ENCODE assay signal across 17 cellular contexts in the genomic region with DNA sequence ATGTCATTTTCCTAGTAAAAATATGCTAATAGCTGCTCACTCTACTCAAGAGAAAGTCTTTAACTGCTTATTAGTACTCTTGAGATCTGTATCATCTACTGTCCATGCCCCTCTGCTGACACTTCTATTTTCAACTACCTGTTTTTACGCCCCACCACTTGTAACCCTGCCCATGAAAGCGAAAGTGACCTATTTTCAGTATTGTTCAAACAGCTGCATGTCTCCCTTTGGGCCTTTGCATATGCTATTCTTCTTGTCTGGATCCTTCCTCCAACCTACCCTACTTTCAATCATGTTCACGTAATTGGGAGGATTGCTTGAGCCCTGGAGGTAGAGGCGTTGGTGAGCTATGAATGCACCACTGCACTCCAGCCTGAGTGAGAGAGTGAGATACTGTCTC.
DNase-seq lines count a peak whose midpoint lies in the region; ATAC-seq and TF ChIP-seq lines count a peak whose summit lies in the region.
"Had no signal": no experiment of that assay in that cellular context is flagged by ENCODE, and none has a peak within 500 bp of the region (broad histone marks: within the 10 kb centered on the region; RNA-seq: fewer than 3 reads in every experiment).

No MANE protein-coding gene starts in this region.

- DNase-seq in nucleus accumbens (lab: John Stamatoyannopoulos, UW) (no peak), head of caudate nucleus (no peak), OCI-M2 (lab: John Stamatoyannopoulos, UW; ENCODE audit: unreplicated experiment) (no peak)
- DNase-seq: activated CD4-positive, alpha-beta T cell treated with anti-CD3 and anti-CD28 coated beads for 1 hour; effector CD4-positive, alpha-beta T cell; left ventricle myocardium superior; MG63; NCI-H2029 treated with DMSO at 0.1 percent for 48 hours; NCI-H774; T-cell had no signal

- H3K36me3 ChIP-seq in gastroesophageal sphincter, result no peaks in the 10 kb centered on the region
- H3K36me3 ChIP-seq: cardiac muscle cell, MG63 had no signal

- H3K4me1 ChIP-seq in gastroesophageal sphincter, result no peaks in the 10 kb centered on the region

- TF ChIP-seq POLR2A in gastroesophageal sphincter (IDR thresholded peaks at IDR 0.05), result no peak

- no peaks in the 10 kb centered on the region for H3K9me3 ChIP-seq in gastroesophageal sphincter
- H3K9me3 ChIP-seq: MG63 had no signal

- intact Hi-C loops in head of caudate nucleus (cut with DNase I), result no loop called here

- TF ChIP-seq CTCF in gastroesophageal sphincter (IDR thresholded peaks at IDR 0.05), result no peak

- H3K27ac ChIP-seq in gastroesophageal sphincter, result no peak overlapping the region
- H3K27ac ChIP-seq: cardiac muscle cell, RWPE1 had no signal

- ATAC-seq in GM18498 (IDR thresholded peaks at IDR 0.05; ENCODE audit: unreplicated experiment) (peak; percentile 95), GM21360 (IDR thresholded peaks at IDR 0.05; ENCODE audit: unreplicated experiment) (peak; percentile 92), HG02870 (IDR thresholded peaks at IDR 0.05; ENCODE audit: unreplicated experiment) (peak; percentile 59), HG03520 (IDR thresholded peaks at IDR 0.05; ENCODE audit: unreplicated experiment) (peak; percentile 73), gastroesophageal sphincter (no peak)
- ATAC-seq: left ventricle myocardium superior, T-cell had no signal

- no peak for TF ChIP-seq EP300 in gastroesophageal sphincter (IDR thresholded peaks at IDR 0.05)

- 67 to 82% methylated on average over 1 to 4 of the region's 4 CpGs for WGBS in gastroesophageal sphincter (ENCODE audit: low coverage in 1 of 2), 2 donors

- no peaks in the 10 kb centered on the region for H3K27me3 ChIP-seq in gastroesophageal sphincter
- H3K27me3 ChIP-seq: cardiac muscle cell, MG63 had no signal

- H3K4me3 ChIP-seq in gastroesophageal sphincter, result no peak overlapping the region
- H3K4me3 ChIP-seq: cardiac muscle cell, MG63 had no signal
